ENCODE assay signal across 15 cellular contexts in genomic region chr10:58457761-58458616, GRCh38. TPM values are rescaled to one million over a fixed set of nuclear protein-coding genes. Genes with fewer than 3 reads are reported as not detected.
A peak's percentile ranks its signal among the peaks of the same experiment; 100 is the strongest.
DNase-seq lines count a peak whose midpoint lies in the region; ATAC-seq, FAIRE-seq and TF ChIP-seq lines count a peak whose summit lies in the region.
"Had no signal": no experiment of that assay in that cellular context is flagged by ENCODE, and none has a peak within 500 bp of the region (broad histone marks: within the 10 kb centered on the region; RNA-seq: fewer than 3 reads in every experiment).

No MANE protein-coding gene starts in this region.

- no peak overlapping the region for H2AFZ ChIP-seq in astrocyte (ENCODE audit: low read depth, low read length)
- H2AFZ ChIP-seq: parathyroid adenoma had no signal

- peaks cover 2% of the 10 kb centered on the region for H3K9me3 Mint-ChIP-seq in astrocyte (ENCODE audit: unreplicated experiment)

- H4K20me1 ChIP-seq in astrocyte (ENCODE audit: insufficient read depth, low read length), result no peaks in the 10 kb centered on the region

- H3K36me3 Mint-ChIP-seq in astrocyte (ENCODE audit: low read depth, unreplicated experiment), result no peaks in the 10 kb centered on the region
- H3K36me3 Mint-ChIP-seq: immature natural killer cell had no signal

- DNase-seq in ELR (ENCODE audit: low read depth) (peak; percentile 25), astrocyte (ENCODE audit: low read depth) (peak; percentile 100), heart left ventricle (peak in 4 of 5 donors; percentile 65 to 69 (median 67)), sciatic nerve (ENCODE audit: low spot score) (no peak), cerebellar cortex (ENCODE audit: low spot score) (no peak), posterior vena cava (ENCODE audit: low spot score) (no peak)
- DNase-seq in stimulated activated CD4-positive, alpha-beta T cell treated with anti-CD3 and anti-CD28 coated beads, Interleukin-2, amount 100 ng/mL, for 48 hours, result no peak
- DNase-seq: activated CD4-positive, CD25-positive, alpha-beta regulatory T cell; activated effector memory CD4-positive, alpha-beta T cell treated with Interleukin-2 at 50 U/mL for 16 hours; COR-L47; immature natural killer cell had no signal

- peak; percentile 98 for FAIRE-seq in astrocyte (lab: Jason Lieb, UNC)
- FAIRE-seq: GM12892 had no signal

- peak overlapping the region; percentile 47 for H3K27ac Mint-ChIP-seq in astrocyte (ENCODE audit: unreplicated experiment)
- H3K27ac Mint-ChIP-seq: immature natural killer cell had no signal

- TF ChIP-seq CTCF in astrocyte (IDR thresholded peaks at IDR 0.05; ENCODE audit: insufficient read depth, low read depth, low read length), result no peak
- TF ChIP-seq CTCF in heart left ventricle (IDR thresholded peaks at IDR 0.05), result no peak

- peaks cover 7% of the 10 kb centered on the region for H3K4me1 ChIP-seq in astrocyte (ENCODE audit: insufficient read depth, low read length)
- H3K4me1 ChIP-seq in heart left ventricle, result peaks cover 0 to 12% (median 0%) of the 10 kb centered on the region in 12 donors
- H3K4me1 ChIP-seq: parathyroid adenoma had no signal

- H3K4me3 ChIP-seq in astrocyte (ENCODE audit: insufficient read depth, low read depth, low read length), result peak overlapping the region; percentile 20
- no peak overlapping the region for H3K4me3 ChIP-seq in heart left ventricle

- ATAC-seq in heart left ventricle (peak; percentile 45 to 86 (median 85)), sciatic nerve (peak; percentile 87), GM19463 (IDR thresholded peaks at IDR 0.05; ENCODE audit: unreplicated experiment) (no peak)

- H3K9ac ChIP-seq in astrocyte (ENCODE audit: low read length), result peak overlapping the region; percentile 11
- H3K9ac ChIP-seq: parathyroid adenoma had no signal

- H3K27me3 ChIP-seq in astrocyte (ENCODE audit: insufficient read depth, low read length) (no peaks in the 10 kb centered on the region), heart left ventricle (no peaks in the 10 kb centered on the region)

- H3K4me1 Mint-ChIP-seq in astrocyte (ENCODE audit: low read depth, unreplicated experiment), result no peaks in the 10 kb centered on the region
- H3K4me1 Mint-ChIP-seq: immature natural killer cell had no signal

- H3K9me3 ChIP-seq in astrocyte (ENCODE audit: insufficient read depth, low read depth, low read length) (no peaks in the 10 kb centered on the region), heart left ventricle (peaks cover 0 to 18% (median 0%) of the 10 kb centered on the region in 12 donors)

- intact Hi-C loops in heart left ventricle (cut with DNase I), result no loop called here
- intact Hi-C loops in sciatic nerve (cut with DNase I), result loop anchor here (2.0 kb wide), 1 partner anchor 17 kb away; no protein-coding TSS in a partner anchor
- intact Hi-C loops in posterior vena cava (cut with DNase I), result no loop called here

- H3K4me2 ChIP-seq in astrocyte (ENCODE audit: low read length), result peak overlapping the region; percentile 63

- no peak for TF ChIP-seq POLR2A in heart left ventricle (IDR thresholded peaks at IDR 0.05)

- WGBS in heart left ventricle, 4 donors, result 23 to 37% (median 29%) methylated on average over 3 of the region's 3 CpGs

- H3K36me3 ChIP-seq in astrocyte (ENCODE audit: insufficient read depth, low read length), result no peaks in the 10 kb centered on the region
- H3K36me3 ChIP-seq in heart left ventricle, result no peaks in the 10 kb centered on the region

- no peaks in the 10 kb centered on the region for H3K27me3 Mint-ChIP-seq in astrocyte (ENCODE audit: low read depth, unreplicated experiment)

- no peak overlapping the region for H3K4me3 Mint-ChIP-seq in astrocyte (ENCODE audit: unreplicated experiment)
- H3K4me3 Mint-ChIP-seq: immature natural killer cell had no signal

- peak overlapping the region; percentile 77 for H3K27ac ChIP-seq in astrocyte (ENCODE audit: low read depth, low read length)
- H3K27ac ChIP-seq in heart left ventricle, result peak overlapping the region in 9 of 12 donors; percentile 28 to 68 (median 42)
- H3K27ac ChIP-seq: parathyroid adenoma, RWPE1 had no signal

- no peaks in the 10 kb centered on the region for H3K79me2 ChIP-seq in astrocyte (ENCODE audit: insufficient read depth, low read length)
- H3K79me2 ChIP-seq: parathyroid adenoma had no signal

RNA-seq across cellular contexts. Expression of gene BICC1, which starts 54.7 kb away (rescaled TPM):
- total RNA-seq in astrocyte (23.0 and 37.5 TPM in 2 replicates), heart left ventricle (10 to 100 TPM in 2 of 9 donors, 1 to 10 TPM in 7; 3.5 to 18.7 (median 4.8) TPM), sciatic nerve (42.1 TPM), posterior vena cava (10 to 100 TPM; 28.5 to 46.5 TPM)
- 1 to 10 TPM; 1.6 to 2.1 TPM for polyA plus RNA-seq in heart left ventricle

Comparison
In these comparisons a context has a peak if more than half of its experiments do, and no peak if none do; other contexts are left out.
1. DNase-seq: peak in ELR (single experiment), astrocyte (single experiment) and heart left ventricle (4 of 5); none in sciatic nerve (single experiment), stimulated activated CD4-positive, alpha-beta T cell treated with anti-CD3 and anti-CD28 coated beads, Interleukin-2, amount 100 ng/mL, for 48 hours (0 of 2), cerebellar cortex (single experiment) and posterior vena cava (single experiment).